In the genomic region with DNA sequence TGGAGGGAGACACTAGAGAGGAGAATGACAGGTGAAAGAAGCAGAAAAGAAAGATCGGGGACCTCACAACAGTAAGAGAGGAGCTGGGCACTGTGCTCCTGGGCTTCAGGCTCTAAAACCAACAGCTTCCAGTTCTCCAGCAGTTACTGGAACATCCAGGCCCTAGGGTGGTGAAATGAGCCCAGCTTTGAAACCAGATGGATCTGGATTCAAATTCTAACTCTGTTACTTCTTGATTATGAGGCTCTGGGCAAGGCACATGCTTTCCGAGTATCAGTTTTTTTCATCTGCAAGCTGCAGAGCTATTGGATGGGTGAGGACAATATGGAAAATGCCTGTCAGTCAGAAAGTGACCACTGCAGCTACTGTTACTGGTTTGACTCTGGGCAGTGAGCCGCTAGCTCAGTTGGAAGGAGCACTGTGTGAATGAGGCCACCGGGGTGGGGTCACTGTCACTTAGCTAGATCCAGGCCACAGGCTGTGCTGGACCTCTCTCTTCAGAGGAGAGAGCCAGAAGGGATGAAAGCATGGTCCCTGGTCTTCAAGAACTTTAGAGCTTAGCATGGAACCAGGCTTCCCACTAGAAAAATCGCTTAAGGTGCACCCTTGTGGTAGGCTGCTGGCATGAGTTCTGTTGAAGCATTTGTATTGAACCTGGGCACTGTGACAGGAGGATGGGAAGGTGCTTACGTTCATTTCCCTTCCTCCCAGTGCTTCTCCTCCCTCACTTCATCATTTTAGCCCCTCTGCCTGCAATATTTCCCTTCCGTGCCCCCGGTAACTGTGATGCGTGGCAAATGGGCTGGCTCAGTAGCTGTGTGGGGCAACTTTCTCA, we compare ENCODE assay signal across 8 cellular contexts. TPM values are rescaled to one million over a fixed set of nuclear protein-coding genes. Genes with fewer than 3 reads are reported as not detected.
DNase-seq lines count a peak whose midpoint lies in the region; ATAC-seq and TF ChIP-seq lines count a peak whose summit lies in the region.

No MANE protein-coding gene starts in this region.

- peak; percentile 17 for TF ChIP-seq CTCF in GM10248 (IDR thresholded peaks at IDR 0.05; ENCODE audit: control extremely low read depth, extremely low read depth, low read depth, missing control alignments)
- no peak for TF ChIP-seq CTCF in NB4 (IDR thresholded peaks at IDR 0.05; ENCODE audit: low read depth, low read length)

- no peaks in the 10 kb centered on the region for H3K27me3 ChIP-seq in neuron (ENCODE audit: insufficient read depth, low read length)

- H3K4me1 ChIP-seq in neuron (ENCODE audit: insufficient read depth, low read length), result peaks cover 36% of the 10 kb centered on the region

- ATAC-seq in HG03571 (IDR thresholded peaks at IDR 0.05; ENCODE audit: unreplicated experiment), result no peak
- ATAC-seq in sciatic nerve, result no peak
- no peak for ATAC-seq in GM18520 (IDR thresholded peaks at IDR 0.05; ENCODE audit: unreplicated experiment)

- DNase-seq in GM10248 (ENCODE audit: extremely low spot score), result no peak
- DNase-seq in NB4 (ENCODE audit: low read depth), result peak; percentile 53
- DNase-seq in sciatic nerve (ENCODE audit: low spot score), result no peak
- no peak for DNase-seq in cerebellum (ENCODE audit: low spot score)

- H3K27me3 Mint-ChIP-seq in dendritic cell treated with granulocyte-macrophage colony-stimulating factor and Interleukin-4, amounts not matched to agents 40 ng/mL and 50 ng/mL, for 4 days, result no peaks in the 10 kb centered on the region

- H3K36me3 ChIP-seq in neuron (ENCODE audit: insufficient read depth, low read length), result peaks cover 33% of the 10 kb centered on the region

- POLR2A ChIA-PET in GM10248 (lab: Yijun Ruan, JAX), result interaction anchor here (1.0 to 5.2 kb wide), 4 partner anchors 11 to 275 kb away, joined by 3 to 29 read pairs (median 15); a partner anchor contains a TSS

- H3K9me3 Mint-ChIP-seq in dendritic cell treated with granulocyte-macrophage colony-stimulating factor and Interleukin-4, amounts not matched to agents 40 ng/mL and 50 ng/mL, for 4 days, result no peaks in the 10 kb centered on the region

- no peak overlapping the region for H2AFZ ChIP-seq in neuron (ENCODE audit: low read depth, low read length)

- H3K27ac Mint-ChIP-seq in dendritic cell treated with granulocyte-macrophage colony-stimulating factor and Interleukin-4, amounts not matched to agents 40 ng/mL and 50 ng/mL, for 4 days, result peak overlapping the region; percentile 92

- H3K4me3 ChIP-seq in NB4 (ENCODE audit: low read depth, low read length) (no peak overlapping the region), neuron (ENCODE audit: low read length) (peak overlapping the region; percentile 9)

- H3K4me1 Mint-ChIP-seq in dendritic cell treated with granulocyte-macrophage colony-stimulating factor and Interleukin-4, amounts not matched to agents 40 ng/mL and 50 ng/mL, for 4 days (ENCODE audit: low read depth), result peaks cover 96% of the 10 kb centered on the region

- H3K36me3 Mint-ChIP-seq in dendritic cell treated with granulocyte-macrophage colony-stimulating factor and Interleukin-4, amounts not matched to agents 40 ng/mL and 50 ng/mL, for 4 days (ENCODE audit: low read depth), result peaks cover 49% of the 10 kb centered on the region

- CTCF ChIA-PET in GM10248 (lab: Yijun Ruan, JAX), result interaction anchor here (1.0 to 14.0 kb wide), 10 partner anchors 8 to 273 kb away, joined by 3 to 247 read pairs (median 5); a partner anchor contains a TSS

- intact Hi-C loops in dendritic cell treated with granulocyte-macrophage colony-stimulating factor and Interleukin-4, amounts not matched to agents 40 ng/mL and 50 ng/mL, for 4 days (cut with micrococcal nuclease), result loop anchor here (2.0 to 10.0 kb wide), 3 partner anchors 13 to 73 kb away; a partner anchor contains a TSS
- intact Hi-C loops in sciatic nerve (cut with DNase I), result no loop called here

- peak overlapping the region; percentile 80 for H3K4me3 Mint-ChIP-seq in dendritic cell treated with granulocyte-macrophage colony-stimulating factor and Interleukin-4, amounts not matched to agents 40 ng/mL and 50 ng/mL, for 4 days

- no peak for TF ChIP-seq POLR2A in NB4 (IDR thresholded peaks at IDR 0.05; ENCODE audit: extremely low read depth, insufficient read length)

- H3K9me3 ChIP-seq in neuron (ENCODE audit: low read length), result no peaks in the 10 kb centered on the region

RNA-seq across cellular contexts. Expression of a gene that starts 12.2 kb away (rescaled TPM):
- total RNA-seq in sciatic nerve, result 53.4 TPM
- 40.6 TPM for total RNA-seq in cerebellum
